In the genomic region with DNA sequence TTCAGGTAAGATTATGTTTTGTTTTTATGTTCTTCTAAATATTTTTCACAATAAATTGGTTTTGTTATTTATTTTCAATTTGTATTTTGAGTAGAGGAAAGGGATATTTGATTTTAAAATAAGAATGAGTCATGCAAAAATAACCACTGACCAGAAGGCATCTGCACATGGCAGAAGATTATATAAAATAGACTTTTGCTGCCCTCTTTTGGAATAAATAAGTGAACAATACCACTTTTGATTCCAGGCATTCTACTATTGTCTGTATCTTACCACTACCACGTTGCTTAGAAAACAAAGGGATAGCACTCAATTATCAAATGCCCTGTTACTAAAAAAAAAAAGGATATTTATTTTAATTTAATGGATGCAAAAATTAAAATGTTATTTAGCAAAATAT, we compare ENCODE assay signal across 11 cellular contexts.
DNase-seq lines count a peak whose midpoint lies in the region; ATAC-seq and TF ChIP-seq lines count a peak whose summit lies in the region.
"Had no signal": no experiment of that assay in that cellular context is flagged by ENCODE, and none has a peak within 500 bp of the region (broad histone marks: within the 10 kb centered on the region; RNA-seq: fewer than 3 reads in every experiment).

No MANE protein-coding gene starts in this region.

- H3K4me2 ChIP-seq in DND-41 (ENCODE audit: insufficient read depth, low read length), result no peak overlapping the region

- H3K9me3 ChIP-seq in DND-41 (ENCODE audit: insufficient read depth, low read length, severe bottlenecking), result no peaks in the 10 kb centered on the region
- H3K9me3 ChIP-seq: HAP-1 had no signal

- no peak overlapping the region for H3K9ac ChIP-seq in DND-41 (ENCODE audit: low read depth, low read length)

- no peaks in the 10 kb centered on the region for H3K79me2 ChIP-seq in DND-41 (ENCODE audit: insufficient read depth, low read length)

- ATAC-seq in DND-41 (ENCODE audit: insufficient read depth, low read depth), result peak; percentile 88
- no peak for ATAC-seq in GM19023 (IDR thresholded peaks at IDR 0.05; ENCODE audit: unreplicated experiment)
- no peak for ATAC-seq in HG03354 (IDR thresholded peaks at IDR 0.05; ENCODE audit: poor library complexity, severe bottlenecking, unreplicated experiment)
- no peak for ATAC-seq in GM19452 (IDR thresholded peaks at IDR 0.05; ENCODE audit: unreplicated experiment)
- ATAC-seq: left ventricle myocardium superior had no signal

- no peak for DNase-seq in DND-41
- peak; percentile 31 for DNase-seq in NCI-H1417 treated with DMSO at 0.1 percent for 48 hours (lab: John Stamatoyannopoulos, UW)
- DNase-seq in SK-MEL-5 (ENCODE audit: low read depth, low spot score), result peak; percentile 67
- peak; percentile 21 for DNase-seq in myocyte (ENCODE audit: low read depth)
- no peak for DNase-seq in central memory CD4-positive, alpha-beta T cell
- DNase-seq: activated CD4-positive, alpha-beta T cell treated with anti-CD3 and anti-CD28 coated beads, Interleukin-2, amount 50 U/mL, for 48 hours; left ventricle myocardium superior had no signal

- peak; percentile 65 for TF ChIP-seq CTCF in DND-41 (IDR thresholded peaks at IDR 0.05; ENCODE audit: borderline replicate concordance, extremely low read depth, low read length, poor library complexity, severe bottlenecking)

- H3K27ac ChIP-seq in DND-41 (ENCODE audit: low read length), result no peak overlapping the region

- no peaks in the 10 kb centered on the region for H3K27me3 ChIP-seq in DND-41 (ENCODE audit: insufficient read depth, low read length, poor library complexity)

- no peaks in the 10 kb centered on the region for H3K36me3 ChIP-seq in DND-41 (ENCODE audit: insufficient read depth, low read length)
- H3K36me3 ChIP-seq: HAP-1 had no signal

- in situ Hi-C loops in SK-MEL-5 (cut with HindIII; ENCODE audit: low pct_unique_long_range_greater_than_20kb, low sequenced_read_pairs), result no loop called here

- H3K4me3 ChIP-seq in DND-41 (ENCODE audit: low read depth in 1 of 2, low read length in 2 of 2), result no peak overlapping the region
- H3K4me3 ChIP-seq: HAP-1 had no signal

- H2AFZ ChIP-seq in DND-41 (ENCODE audit: low read depth, low read length), result no peak overlapping the region

- H4K20me1 ChIP-seq in DND-41 (ENCODE audit: insufficient read depth, low read length), result no peaks in the 10 kb centered on the region

- H3K4me1 ChIP-seq in DND-41 (ENCODE audit: insufficient read depth, low read length), result no peaks in the 10 kb centered on the region
- H3K4me1 ChIP-seq: HAP-1 had no signal

Comparison
In these comparisons a context has a peak if more than half of its experiments do, and no peak if none do; other contexts are left out.
1. DNase-seq: peak in NCI-H1417 treated with DMSO at 0.1 percent for 48 hours (single experiment), SK-MEL-5 (single experiment) and myocyte (single experiment); none in DND-41 (single experiment) and central memory CD4-positive, alpha-beta T cell (single experiment).